ENCODE assay signal across 1 cellular context in genomic region chr16:51982715-51983680, GRCh38.
TF ChIP-seq lines count a peak whose summit lies in the region.

No MANE protein-coding gene starts in this region.

TF ChIP-seq in HepG2, 621 proteins besides CTCF, POLR2A, EP300 and RAD21 (continued from another document):
- TF ChIP-seq DZIP1 (CRISPR knock-in tag; IDR thresholded peaks at IDR 0.05) (no peak), THAP7 (CRISPR knock-in tag; IDR thresholded peaks at IDR 0.05) (no peak)
